8 cellular contexts compared by ENCODE assay signal in genomic region chr16:88681084-88681680, GRCh38.
DNase-seq lines count a peak whose midpoint lies in the region; ATAC-seq lines count a peak whose summit lies in the region.

No MANE protein-coding gene starts in this region.

- peak overlapping the region; percentile 84 for H3K9ac ChIP-seq in BLaER1

- peaks cover 61% of the 10 kb centered on the region for H3K4me1 ChIP-seq in BLaER1
- H3K4me1 ChIP-seq in effector memory CD4-positive, alpha-beta T cell (ENCODE audit: control insufficient read depth, insufficient read depth, low read length, poor library complexity, severe bottlenecking), result peaks cover 36% of the 10 kb centered on the region

- H3K27ac ChIP-seq in BLaER1, result peak overlapping the region; percentile 94
- H3K27ac ChIP-seq in effector memory CD4-positive, alpha-beta T cell (ENCODE audit: insufficient read depth, low read length, poor library complexity, severe bottlenecking), result peak overlapping the region; percentile 45

- peaks cover 28% of the 10 kb centered on the region for H3K36me3 ChIP-seq in BLaER1
- H3K36me3 ChIP-seq in effector memory CD4-positive, alpha-beta T cell (ENCODE audit: control insufficient read depth, insufficient read depth, low read length), result peaks cover 43% of the 10 kb centered on the region

- no peaks in the 10 kb centered on the region for H4K20me1 ChIP-seq in BLaER1

- H3K4me3 ChIP-seq in BLaER1, result peak overlapping the region; percentile 20; the same call in 1 of the 2 replicates
- H3K4me3 ChIP-seq in effector memory CD4-positive, alpha-beta T cell (ENCODE audit: insufficient read depth, low read depth, low read length, poor library complexity, severe bottlenecking), result peak overlapping the region; percentile 18

- peak; percentile 36 for ATAC-seq in GM21529 (IDR thresholded peaks at IDR 0.05; ENCODE audit: unreplicated experiment)
- no peak for ATAC-seq in HG03378 (IDR thresholded peaks at IDR 0.05; ENCODE audit: unreplicated experiment)
- no peak for ATAC-seq in GM21515 (IDR thresholded peaks at IDR 0.05; ENCODE audit: unreplicated experiment)

- DNase-seq in T-helper 2 cell (peak in 3 of 5 experiments; percentile 39 to 76 (median 43)), NCI-H345 (lab: John Stamatoyannopoulos, UW) (no peak)
- no peak for DNase-seq in effector memory CD4-positive, alpha-beta T cell
- DNase-seq in stimulated activated CD4-positive, alpha-beta T cell treated with anti-CD3 and anti-CD28 coated beads, Interleukin-2, amount 100 ng/mL, for 24 hours, result peak; percentile 57 to 66

- no peaks in the 10 kb centered on the region for H3K9me3 ChIP-seq in BLaER1
- no peaks in the 10 kb centered on the region for H3K9me3 ChIP-seq in effector memory CD4-positive, alpha-beta T cell (ENCODE audit: control insufficient read depth, low read length)

- no peaks in the 10 kb centered on the region; the same call in 1 of the 2 replicates for H3K27me3 ChIP-seq in BLaER1
- no peaks in the 10 kb centered on the region for H3K27me3 ChIP-seq in effector memory CD4-positive, alpha-beta T cell (replicated peaks; ENCODE audit: control insufficient read depth, insufficient read depth, low read length, poor library complexity, severe bottlenecking)

- peak overlapping the region; percentile 68 for H3K4me2 ChIP-seq in BLaER1

Comparison
In these comparisons a context has a peak if more than half of its experiments do, and no peak if none do; other contexts are left out.
1. DNase-seq: peak in T-helper 2 cell (3 of 5) and stimulated activated CD4-positive, alpha-beta T cell treated with anti-CD3 and anti-CD28 coated beads, Interleukin-2, amount 100 ng/mL, for 24 hours (2 of 2); none in effector memory CD4-positive, alpha-beta T cell (0 of 3) and NCI-H345 (single experiment).